ENCODE assay signal across 32 cellular contexts in genomic region chr2:222431859-222432258, GRCh38. TPM values are rescaled to one million over a fixed set of nuclear protein-coding genes. Genes with fewer than 3 reads are reported as not detected.
"Had no signal": no experiment of that assay in that cellular context is flagged by ENCODE, and none has a peak within 500 bp of the region (broad histone marks: within the 10 kb centered on the region; RNA-seq: fewer than 3 reads in every experiment).

No MANE protein-coding gene starts in this region.

- H3K4me1 Mint-ChIP-seq: brain had no signal

- H3K4me3 Mint-ChIP-seq: activated CD4-positive, alpha-beta T cell treated with anti-CD3 and anti-CD28 coated beads, Interleukin-2, amount 10 ng/mL, durations not matched to agents 24 days and 14 days; activated CD8-positive, alpha-beta memory T cell treated with anti-CD3 and anti-CD28 coated beads, Interleukin-2, amount 10 ng/mL, durations not matched to agents 7 days and 5 days; activated naive CD4-positive, alpha-beta T cell treated with anti-CD3 and anti-CD28 coated beads, Interleukin-2, amount 10 ng/mL, durations not matched to agents 7 days and 5 days; activated naive CD8-positive, alpha-beta T cell; activated naive CD8-positive, alpha-beta T cell treated with anti-CD3 and anti-CD28 coated beads, Interleukin-2, amount 50 U/mL, for 24 hours; brain had no signal

- H3K4me3 ChIP-seq: MG63, SJCRH30, SK-N-MC had no signal

- H3K27ac Mint-ChIP-seq: activated CD8-positive, alpha-beta memory T cell treated with anti-CD3 and anti-CD28 coated beads, Interleukin-2, amount 10 ng/mL, durations not matched to agents 7 days and 5 days; activated naive CD4-positive, alpha-beta T cell treated with anti-CD3 and anti-CD28 coated beads, Interleukin-2, amount 10 ng/mL, durations not matched to agents 7 days and 5 days; activated naive CD8-positive, alpha-beta T cell; activated naive CD8-positive, alpha-beta T cell treated with anti-CD3 and anti-CD28 coated beads, Interleukin-2, amount 50 U/mL, for 24 hours; brain had no signal

- ATAC-seq: activated CD8-positive, alpha-beta memory T cell treated with anti-CD3 and anti-CD28 coated beads, Interleukin-2, amount 10 ng/mL, durations not matched to agents 7 days and 5 days; activated naive CD8-positive, alpha-beta T cell treated with anti-CD3 and anti-CD28 coated beads, Interleukin-2, amount 50 U/mL, for 24 hours; Panc1 had no signal

- H3K27me3 ChIP-seq: MG63, SJCRH30 had no signal

- H3K36me3 ChIP-seq: MG63, SJCRH30 had no signal

- H3K9me3 Mint-ChIP-seq: activated naive CD4-positive, alpha-beta T cell treated with anti-CD3 and anti-CD28 coated beads, Interleukin-2, amount 10 ng/mL, durations not matched to agents 7 days and 5 days had no signal

- H3K27me3 Mint-ChIP-seq: activated CD4-positive, alpha-beta T cell treated with anti-CD3 and anti-CD28 coated beads, Interleukin-2, amount 10 ng/mL, durations not matched to agents 24 days and 14 days; activated naive CD4-positive, alpha-beta T cell treated with anti-CD3 and anti-CD28 coated beads, Interleukin-2, amount 10 ng/mL, durations not matched to agents 7 days and 5 days had no signal

- H3K27ac ChIP-seq: SJCRH30, SK-N-MC had no signal

- H3K4me1 ChIP-seq: SJCRH30 had no signal

- DNase-seq: activated CD4-positive, alpha-beta T cell treated with anti-CD3 and anti-CD28 coated beads, Interleukin-2, amount 10 ng/mL, durations not matched to agents 24 days and 14 days; activated CD4-positive, alpha-beta T cell treated with anti-CD3 and anti-CD28 coated beads, Interleukin-2, amount 50 U/mL, for 4 hours; activated CD8-positive, alpha-beta memory T cell treated with anti-CD3 and anti-CD28 coated beads for 24 hours; activated CD8-positive, alpha-beta memory T cell treated with anti-CD3 and anti-CD28 coated beads, Interleukin-2, amount 10 ng/mL, durations not matched to agents 7 days and 5 days; activated CD8-positive, alpha-beta memory T cell treated with anti-CD3 and anti-CD28 coated beads, Interleukin-2, amount 50 U/mL, for 48 hours; activated effector memory CD4-positive, alpha-beta T cell treated with Interleukin-2 at 50 U/mL for 16 hours; activated naive CD4-positive, alpha-beta T cell treated with anti-CD3 and anti-CD28 coated beads, Interleukin-2, amount 10 ng/mL, durations not matched to agents 7 days and 5 days; activated naive CD8-positive, alpha-beta T cell treated with anti-CD3 and anti-CD28 coated beads, Interleukin-2, amount 50 U/mL, for 24 hours; activated T-cell treated with anti-CD3 and anti-CD28 coated beads, Interleukin-2, amount 50 U/mL, for 48 hours; anterior cingulate cortex; caudate nucleus; Karpas-422; KBM-7; MG63; NCI-H1048; NCI-H1105 treated with DMSO at 0.1 percent for 48 hours; NCI-H1436; NCI-H1694; NCI-H1930; NCI-H2081 treated with DMSO at 0.1 percent for 48 hours; NCI-H226; NCI-H446 treated with DMSO at 0.1 percent for 48 hours; NCI-H524 treated with DMSO at 0.1 percent for 48 hours; OCI-M1; SHP77; SJCRH30; T1000 had no signal

- H3K36me3 Mint-ChIP-seq: activated naive CD4-positive, alpha-beta T cell treated with anti-CD3 and anti-CD28 coated beads, Interleukin-2, amount 10 ng/mL, durations not matched to agents 7 days and 5 days; activated naive CD8-positive, alpha-beta T cell; brain had no signal

- H3K9me3 ChIP-seq: MG63 had no signal

RNA-seq across cellular contexts. Expression of gene SGPP2, which starts 7.5 kb away (rescaled TPM):
- total RNA-seq: RPMI7951, SJCRH30 had no signal
